Comparison of ENCODE assay signal across 23 cellular contexts in genomic region chr1:170032531-170033295, GRCh38. TPM values are rescaled to one million over a fixed set of nuclear protein-coding genes. Genes with fewer than 3 reads are reported as not detected.
DNase-seq lines count a peak whose midpoint lies in the region; ATAC-seq and TF ChIP-seq lines count a peak whose summit lies in the region.
"Had no signal": no experiment of that assay in that cellular context is flagged by ENCODE, and none has a peak within 500 bp of the region (broad histone marks: within the 10 kb centered on the region; RNA-seq: fewer than 3 reads in every experiment).

No MANE protein-coding gene starts in this region.

- intact Hi-C loops in stomach (cut with DNase I; ENCODE audit: low total_unique reads) = no loop called here

- peaks cover 0 to 35% (median 20%) of the 10 kb centered on the region in 4 donors for H3K36me3 ChIP-seq in stomach

- WGBS in stomach, 5 donors = 80 to 91% (median 83%) methylated on average over 2 of the region's 2 CpGs

- H3K36me3 Mint-ChIP-seq in HFFc6 (ENCODE audit: low read depth) (peaks cover 3% of the 10 kb centered on the region), osteocyte (ENCODE audit: unreplicated experiment) (peaks cover 43% of the 10 kb centered on the region)

- H3K27ac ChIP-seq in stomach = no peak overlapping the region
- H3K27ac ChIP-seq: ascending aorta, upper lobe of right lung had no signal

- TF ChIP-seq CTCF in AG10803 (conservative IDR thresholded peaks at IDR 0.05; ENCODE audit: low read length) (no peak), HFFc6 (IDR thresholded peaks at IDR 0.05) (no peak), cardiac fibroblast (IDR thresholded peaks at IDR 0.05; ENCODE audit: low read depth, low read length) (no peak), osteocyte (IDR thresholded peaks at IDR 0.05) (no peak), stomach (IDR thresholded peaks at IDR 0.05) (no peak)

- H3K4me3 ChIP-seq in AG10803 (ENCODE audit: low read length) (no peak overlapping the region), cardiac fibroblast (replicated peaks in 1 of 2; ENCODE audit: low read depth in 2 of 2, low read length in 2 of 2) (no peak overlapping the region), stomach (no peak overlapping the region)
- H3K4me3 ChIP-seq: ascending aorta, upper lobe of right lung had no signal

- TF ChIP-seq POLR2A in stomach (IDR thresholded peaks at IDR 0.05) = no peak

- no peak for ATAC-seq in HG03442 (IDR thresholded peaks at IDR 0.05; ENCODE audit: unreplicated experiment)
- ATAC-seq: left ventricle myocardium superior, T-cell, upper lobe of right lung had no signal

- H3K4me1 ChIP-seq in stomach = no peaks in the 10 kb centered on the region
- H3K4me1 ChIP-seq: Caco-2, upper lobe of right lung had no signal

- DNase-seq in AG10803 (ENCODE audit: low read depth) (peak; percentile 64), HFFc6 (peak; percentile 53), cardiac fibroblast (ENCODE audit: low read depth in 2 of 2) (peak; percentile 9 to 67), osteocyte (ENCODE audit: extremely low spot score, unreplicated experiment) (no peak), stomach (no peak), NCI-H1417 treated with DMSO at 0.1 percent for 48 hours (lab: John Stamatoyannopoulos, UW) (no peak)
- DNase-seq in activated CD4-positive, alpha-beta T cell treated with anti-CD3 and anti-CD28 coated beads, Interleukin-2, amount 50 U/mL, for 1 hour = no peak
- DNase-seq: activated CD4-positive, alpha-beta T cell treated with anti-CD3 and anti-CD28 coated beads, Interleukin-2, amount 10 ng/mL, durations not matched to agents 7 days and 5 days; activated naive CD4-positive, alpha-beta T cell; activated T-cell treated with anti-CD3 and anti-CD28 coated beads for 4 hours; Caco-2; GDM1; left ventricle myocardium superior; NCI-H2029; NCI-H446 treated with DMSO at 0.1 percent for 48 hours; retina; Right ventricle myocardium superior; T-cell; upper lobe of right lung had no signal

- no peak for TF ChIP-seq EP300 in stomach (IDR thresholded peaks at IDR 0.05)

- peak overlapping the region; percentile 60 for H3K4me3 Mint-ChIP-seq in HFFc6
- H3K4me3 Mint-ChIP-seq in osteocyte (ENCODE audit: unreplicated experiment) = no peak overlapping the region
- H3K4me3 Mint-ChIP-seq: activated CD4-positive, alpha-beta T cell treated with anti-CD3 and anti-CD28 coated beads, Interleukin-2, amount 10 ng/mL, durations not matched to agents 7 days and 5 days; dendritic cell treated with granulocyte-macrophage colony-stimulating factor and Interleukin-4, amounts not matched to agents 40 ng/mL and 50 ng/mL, for 4 days; stimulated activated naive CD8-positive, alpha-beta T cell treated with anti-CD3 and anti-CD28 coated beads, Interleukin-15, Interleukin-2, amounts not matched to agents 100 ng/mL and 50 ng/mL, for 24 hours; T-cell had no signal

- H3K27me3 ChIP-seq in stomach = no peaks in the 10 kb centered on the region
- H3K27me3 ChIP-seq: ascending aorta, upper lobe of right lung had no signal

- no peaks in the 10 kb centered on the region for H3K27me3 Mint-ChIP-seq in HFFc6 (ENCODE audit: insufficient read depth)
- H3K27me3 Mint-ChIP-seq in osteocyte (ENCODE audit: unreplicated experiment) = no peaks in the 10 kb centered on the region
- H3K27me3 Mint-ChIP-seq: activated CD4-positive, alpha-beta T cell treated with anti-CD3 and anti-CD28 coated beads, Interleukin-2, amount 10 ng/mL, durations not matched to agents 7 days and 5 days; dendritic cell treated with granulocyte-macrophage colony-stimulating factor and Interleukin-4, amounts not matched to agents 40 ng/mL and 50 ng/mL, for 4 days; stimulated activated naive CD8-positive, alpha-beta T cell treated with anti-CD3 and anti-CD28 coated beads, Interleukin-15, Interleukin-2, amounts not matched to agents 100 ng/mL and 50 ng/mL, for 24 hours; T-cell had no signal

- peak overlapping the region; percentile 71 for H3K27ac Mint-ChIP-seq in HFFc6
- H3K27ac Mint-ChIP-seq in osteocyte (ENCODE audit: unreplicated experiment) = peak overlapping the region; percentile 64
- H3K27ac Mint-ChIP-seq: activated CD4-positive, alpha-beta T cell treated with anti-CD3 and anti-CD28 coated beads, Interleukin-2, amount 10 ng/mL, durations not matched to agents 7 days and 5 days; dendritic cell treated with granulocyte-macrophage colony-stimulating factor and Interleukin-4, amounts not matched to agents 40 ng/mL and 50 ng/mL, for 4 days; stimulated activated naive CD8-positive, alpha-beta T cell treated with anti-CD3 and anti-CD28 coated beads, Interleukin-15, Interleukin-2, amounts not matched to agents 100 ng/mL and 50 ng/mL, for 24 hours; T-cell had no signal

- peaks cover 0 to 8% (median 6%) of the 10 kb centered on the region in 4 donors for H3K9me3 ChIP-seq in stomach

- H3K9me3 Mint-ChIP-seq in HFFc6 (peaks cover 3% of the 10 kb centered on the region), osteocyte (ENCODE audit: unreplicated experiment) (peaks cover 9% of the 10 kb centered on the region)
- H3K9me3 Mint-ChIP-seq: dendritic cell treated with granulocyte-macrophage colony-stimulating factor and Interleukin-4, amounts not matched to agents 40 ng/mL and 50 ng/mL, for 4 days had no signal

- H3K4me1 Mint-ChIP-seq in HFFc6 (ENCODE audit: low read depth) = peaks cover 37% of the 10 kb centered on the region
- peaks cover 26% of the 10 kb centered on the region for H3K4me1 Mint-ChIP-seq in osteocyte (ENCODE audit: unreplicated experiment)
- H3K4me1 Mint-ChIP-seq: T-cell had no signal

RNA-seq across cellular contexts. Expression of gene KIFAP3, which starts 41.8 kb away (rescaled TPM):
- total RNA-seq in HFFc6 (2021; fragmentation: NEBNext Ultra II Directional; extraction: Animal tissue kit (Norgen Biotek cat#: 25700)) = 10 to 100 TPM; 21.4 to 26.1 (median 23.4) TPM
- total RNA-seq in osteocyte = 34.1 and 35.1 TPM in 2 replicates
- 10 to 100 TPM in 4 of 5 donors, 1 to 10 TPM in 1; 9.7 to 40.9 (median 16.3) TPM for total RNA-seq in stomach
- 1 to 10 TPM; 6.3 to 7.5 (median 7.5) TPM for polyA plus RNA-seq in stomach

Comparison
In these comparisons a context has a peak if more than half of its experiments do, and no peak if none do; other contexts are left out.
1. DNase-seq: peak in AG10803 (single experiment), HFFc6 (single experiment) and cardiac fibroblast (2 of 2); none in osteocyte (single experiment), stomach (single experiment), NCI-H1417 treated with DMSO at 0.1 percent for 48 hours (single experiment) and activated CD4-positive, alpha-beta T cell treated with anti-CD3 and anti-CD28 coated beads, Interleukin-2, amount 50 U/mL, for 1 hour (single experiment).